1 cellular context compared by ENCODE assay signal in genomic region chr12:64222011-64222765, GRCh38.
TF ChIP-seq lines count a peak whose summit lies in the region.

KICS2 (minus strand) TSS chr12:64222296; CDS start chr12:64222237, 59 bp downstream.

TF ChIP-seq in K562, 482 proteins besides CTCF, POLR2A, EP300 and RAD21 (continued from another document and continues in another):
- peak; percentile 23; the same call in 1 of the 2 replicates for TF ChIP-seq CEBPG (CRISPR knock-in tag; IDR thresholded peaks at IDR 0.05)
- no peak for TF ChIP-seq CEBPG (tag; conservative IDR thresholded peaks at IDR 0.05 in 1 of 2, IDR thresholded peaks at IDR 0.05 in 1 of 2)
- TF ChIP-seq ZBTB8A (IDR thresholded peaks at IDR 0.05; ENCODE audit: partially characterized antibody): no peak
- TF ChIP-seq ETV1 (tag; conservative IDR thresholded peaks at IDR 0.05; ENCODE audit: low read depth): 0 out of 2 replicates have a peak, but pooled peaks have one; percentile 8
- 0 out of 2 replicates have a peak, but pooled peaks have one; percentile 40 for TF ChIP-seq ZBTB17 (CRISPR knock-in tag; IDR thresholded peaks at IDR 0.05)
- TF ChIP-seq KLF1 (tag; IDR thresholded peaks at IDR 0.05): no peak
- no peak for TF ChIP-seq NR2C1 (IDR thresholded peaks at IDR 0.05)
- TF ChIP-seq NR2C1 (tag; IDR thresholded peaks at IDR 0.05): no peak
- no peak for TF ChIP-seq SRSF9 (IDR thresholded peaks at IDR 0.05; ENCODE audit: borderline replicate concordance, low read depth, low read length)
- TF ChIP-seq ZKSCAN3 (CRISPR knock-in tag; IDR thresholded peaks at IDR 0.05): no peak
- TF ChIP-seq THRAP3 (IDR thresholded peaks at IDR 0.05; ENCODE audit: borderline replicate concordance): no peak
- TF ChIP-seq MBD1 (CRISPR knock-in tag; IDR thresholded peaks at IDR 0.05): no peak
- no peak for TF ChIP-seq ZNF445 (CRISPR knock-in tag; IDR thresholded peaks at IDR 0.05; ENCODE audit: low read depth)
- no peak for TF ChIP-seq RBM17 (IDR thresholded peaks at IDR 0.05; ENCODE audit: borderline replicate concordance, low read depth, low read length)
- peak; percentile 79 for TF ChIP-seq FOXP4 (CRISPR knock-in tag; IDR thresholded peaks at IDR 0.05; ENCODE audit: borderline replicate concordance)
- TF ChIP-seq BRD9 (IDR thresholded peaks at IDR 0.05; ENCODE audit: low read depth, partially characterized antibody): no peak
- TF ChIP-seq THRA (IDR thresholded peaks at IDR 0.05): no peak
- TF ChIP-seq JUNB (CRISPR knock-in tag; conservative IDR thresholded peaks at IDR 0.05): peak; percentile 96
- TF ChIP-seq PHB2 (IDR thresholded peaks at IDR 0.05; ENCODE audit: low read depth): 0 out of 2 replicates have a peak, but pooled peaks have one; percentile 23
- no peak for TF ChIP-seq TEAD1 (CRISPR knock-in tag; IDR thresholded peaks at IDR 0.05)
- TF ChIP-seq ZNF507 (tag; conservative IDR thresholded peaks at IDR 0.05): no peak
- TF ChIP-seq MTA1 (IDR thresholded peaks at IDR 0.05; ENCODE audit: borderline replicate concordance): 0 out of 2 replicates have a peak, but pooled peaks have one; percentile 53
- no peak for TF ChIP-seq SMAD2 (IDR thresholded peaks at IDR 0.05; ENCODE audit: low read depth, low read length)
- TF ChIP-seq DACH1 (IDR thresholded peaks at IDR 0.05; ENCODE audit: partially characterized antibody): no peak
- TF ChIP-seq KHSRP (IDR thresholded peaks at IDR 0.05): peak; percentile 97
- TF ChIP-seq ADNP (tag; IDR thresholded peaks at IDR 0.05): no peak
- no peak for TF ChIP-seq RBM34 (IDR thresholded peaks at IDR 0.05; ENCODE audit: borderline replicate concordance, insufficient read depth, low read length)
- 0 out of 2 replicates have a peak, but pooled peaks have one; percentile 11 for TF ChIP-seq ZNF311 (CRISPR knock-in tag; IDR thresholded peaks at IDR 0.05)
- no peak for TF ChIP-seq MLLT1 (IDR thresholded peaks at IDR 0.05)
- TF ChIP-seq AFF1 (IDR thresholded peaks at IDR 0.05; ENCODE audit: low read depth in 1 of 2, partially characterized antibody in 2 of 2): peak in 1 of 2 experiments; percentile 35
- TF ChIP-seq U2AF1 (optimal IDR thresholded peaks at IDR 0.05; ENCODE audit: low read depth, low read length): no peak
- peak; percentile 97 for TF ChIP-seq TARDBP (IDR thresholded peaks at IDR 0.05)
- TF ChIP-seq CBX8 (IDR thresholded peaks at IDR 0.05; ENCODE audit: borderline replicate concordance, extremely low read depth, low read depth, low read length, poor library complexity, severe bottlenecking): no peak
- TF ChIP-seq ATF3 (IDR thresholded peaks at IDR 0.05): peak; percentile 100
- TF ChIP-seq ATF3 (CRISPR knock-in tag; conservative IDR thresholded peaks at IDR 0.05): peak; percentile 79; the same call in 1 of the 2 replicates
- TF ChIP-seq HSF4 (CRISPR knock-in tag; IDR thresholded peaks at IDR 0.05; ENCODE audit: borderline replicate concordance): no peak
- no peak for TF ChIP-seq ZNF263 (CRISPR knock-in tag; IDR thresholded peaks at IDR 0.05; ENCODE audit: borderline replicate concordance)
- TF ChIP-seq ZNF280A (IDR thresholded peaks at IDR 0.05; ENCODE audit: low read depth, partially characterized antibody): no peak
- no peak for TF ChIP-seq MYBL2 (IDR thresholded peaks at IDR 0.05; ENCODE audit: low read depth)
- no peak for TF ChIP-seq MYBL2 (CRISPR knock-in tag; IDR thresholded peaks at IDR 0.05; ENCODE audit: borderline replicate concordance)
- TF ChIP-seq NELFE (IDR thresholded peaks at IDR 0.05; ENCODE audit: insufficient read depth, insufficient read length): no peak
- TF ChIP-seq ZNF511 (CRISPR knock-in tag; IDR thresholded peaks at IDR 0.05): no peak; the same call in 1 of the 2 replicates
- no peak for TF ChIP-seq ZNF23 (CRISPR knock-in tag; IDR thresholded peaks at IDR 0.05)
- TF ChIP-seq ZSCAN29 (IDR thresholded peaks at IDR 0.05): no peak
- no peak for TF ChIP-seq PRDM10 (IDR thresholded peaks at IDR 0.05; ENCODE audit: partially characterized antibody)
- no peak for TF ChIP-seq HDAC8 (tag; IDR thresholded peaks at IDR 0.05)
- no peak for TF ChIP-seq STAT5B (CRISPR knock-in tag; IDR thresholded peaks at IDR 0.05)
- no peak for TF ChIP-seq RFX7 (CRISPR knock-in tag; IDR thresholded peaks at IDR 0.05)
- TF ChIP-seq ARNT (IDR thresholded peaks at IDR 0.05): no peak
- TF ChIP-seq POU5F1 (IDR thresholded peaks at IDR 0.05; ENCODE audit: borderline replicate concordance, low read depth, low read length, partially characterized antibody): peak; percentile 9
- peak; percentile 94 for TF ChIP-seq USF1 (CRISPR knock-in tag; IDR thresholded peaks at IDR 0.05)
